18 cellular contexts compared by ENCODE assay signal in the genomic region with DNA sequence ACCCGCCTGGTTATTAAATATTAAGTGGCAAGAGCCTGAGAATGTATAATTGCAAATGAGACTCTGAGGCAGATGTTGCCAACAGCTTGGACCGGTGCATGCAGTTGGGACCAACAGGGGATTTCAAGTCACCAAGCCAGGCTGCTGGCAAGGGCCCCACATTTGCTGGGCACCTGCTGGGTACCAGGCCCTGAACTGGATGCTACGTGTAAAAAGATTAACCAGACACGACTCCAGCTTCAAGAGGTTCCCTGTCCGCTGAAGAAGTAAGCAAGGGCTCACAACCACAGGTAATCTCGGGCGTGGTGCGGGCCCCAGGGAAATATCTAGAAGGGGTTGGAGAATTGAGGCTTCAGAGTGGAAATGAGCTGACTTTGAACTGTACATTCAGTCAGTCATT. TPM values are rescaled to one million over a fixed set of nuclear protein-coding genes. Genes with fewer than 3 reads are reported as not detected.
"Had no signal": no experiment of that assay in that cellular context is flagged by ENCODE, and none has a peak within 500 bp of the region (broad histone marks: within the 10 kb centered on the region; RNA-seq: fewer than 3 reads in every experiment).

No MANE protein-coding gene starts in this region.

- H3K27ac ChIP-seq: thoracic aorta, vagina had no signal

- ATAC-seq: activated naive CD4-positive, alpha-beta T cell treated with anti-CD3 and anti-CD28 coated beads, Interleukin-2, amount 50 U/mL, for 72 hours had no signal

- H3K36me3 Mint-ChIP-seq: activated naive CD4-positive, alpha-beta T cell treated with anti-CD3 and anti-CD28 coated beads, Interleukin-2, amount 50 U/mL, for 72 hours; brain; memory B cell; type B pancreatic cell had no signal

- H3K4me3 ChIP-seq: esophagus squamous epithelium, heart left ventricle, right lobe of liver, thoracic aorta, vagina had no signal

- H3K27me3 ChIP-seq: right lobe of liver, vagina had no signal

- H3K4me3 Mint-ChIP-seq: brain, memory B cell, type B pancreatic cell had no signal

- DNase-seq: activated CD4-positive, alpha-beta T cell treated with anti-CD3 and anti-CD28 coated beads for 1 hour; activated T-cell treated with anti-CD3 and anti-CD28 coated beads, Interleukin-2, amount 50 U/mL, for 1 hour; aorta; esophagus squamous epithelium; left cardiac atrium; occipital lobe; small intestine; stimulated activated CD4-positive, alpha-beta T cell treated with anti-CD3 and anti-CD28 coated beads, Interleukin-15, amount 100 ng/mL, for 24 hours; stimulated activated naive CD4-positive, alpha-beta T cell had no signal

- H3K9me3 ChIP-seq: esophagus squamous epithelium, heart left ventricle, right lobe of liver, thoracic aorta, vagina had no signal

- H3K27me3 Mint-ChIP-seq: memory B cell had no signal

- H3K36me3 ChIP-seq: esophagus squamous epithelium, heart left ventricle, right lobe of liver, thoracic aorta, vagina had no signal

- H3K9me3 Mint-ChIP-seq: activated naive CD4-positive, alpha-beta T cell treated with anti-CD3 and anti-CD28 coated beads, Interleukin-2, amount 50 U/mL, for 72 hours; brain; type B pancreatic cell had no signal

- H3K27ac Mint-ChIP-seq: activated naive CD4-positive, alpha-beta T cell treated with anti-CD3 and anti-CD28 coated beads, Interleukin-2, amount 50 U/mL, for 72 hours; memory B cell; type B pancreatic cell had no signal

RNA-seq across cellular contexts. Expression of a gene that starts 13.2 kb away (rescaled TPM):
- total RNA-seq: T-helper 2 cell treated with Interferon-gamma antibody and Interleukin-4, amounts not matched to agents 100 ng/mL and 5 ng/mL, for 36 hours had no signal
